In genomic region chr2:229445501-229446294, GRCh38 we compare ENCODE assay signal across 8 cellular contexts.
DNase-seq lines count a peak whose midpoint lies in the region; ATAC-seq and TF ChIP-seq lines count a peak whose summit lies in the region.

No MANE protein-coding gene starts in this region.

- no peaks in the 10 kb centered on the region for H3K27me3 ChIP-seq in esophagus muscularis mucosa

- WGBS in esophagus muscularis mucosa: 38% methylated on average over 11 of the region's 11 CpGs
- WGBS in urinary bladder: 23% methylated on average over 11 of the region's 11 CpGs

- TF ChIP-seq POLR2A in esophagus muscularis mucosa (IDR thresholded peaks at IDR 0.05; ENCODE audit: low read depth): no peak

- H3K4me1 Mint-ChIP-seq in neural crest cell (peaks cover 7% of the 10 kb centered on the region), type B pancreatic cell (ENCODE audit: unreplicated experiment) (peaks cover 7% of the 10 kb centered on the region)

- H3K27me3 Mint-ChIP-seq in neural crest cell (ENCODE audit: low read depth): peaks cover 4% of the 10 kb centered on the region
- peaks cover 11% of the 10 kb centered on the region for H3K27me3 Mint-ChIP-seq in type B pancreatic cell

- intact Hi-C loops in esophagus muscularis mucosa (cut with DNase I): no loop called here

- no peak for ATAC-seq in HG03196 (IDR thresholded peaks at IDR 0.05; ENCODE audit: unreplicated experiment)

- peak overlapping the region in 2 of 4 donors; percentile 1 to 24 for H3K4me3 ChIP-seq in esophagus muscularis mucosa
- H3K4me3 ChIP-seq in urinary bladder (ENCODE audit: low read depth, low read length): no peak overlapping the region

- TF ChIP-seq EP300 in esophagus muscularis mucosa (IDR thresholded peaks at IDR 0.05): no peak

- H3K9me3 Mint-ChIP-seq in neural crest cell: peaks cover 3% of the 10 kb centered on the region
- no peaks in the 10 kb centered on the region for H3K9me3 Mint-ChIP-seq in type B pancreatic cell

- H3K4me1 ChIP-seq in esophagus muscularis mucosa: peaks cover 6 to 36% (median 20%) of the 10 kb centered on the region in 4 donors
- H3K4me1 ChIP-seq in urinary bladder (ENCODE audit: insufficient read depth): no peaks in the 10 kb centered on the region

- peak overlapping the region; percentile 32 for H3K27ac Mint-ChIP-seq in neural crest cell (ENCODE audit: unreplicated experiment)
- no peak overlapping the region for H3K27ac Mint-ChIP-seq in type B pancreatic cell

- H3K36me3 ChIP-seq in esophagus muscularis mucosa (no peaks in the 10 kb centered on the region), urinary bladder (ENCODE audit: insufficient read depth) (no peaks in the 10 kb centered on the region)

- peak; percentile 73 for DNase-seq in RPMI7951 (ENCODE audit: low read depth)
- no peak for DNase-seq in esophagus muscularis mucosa (ENCODE audit: extremely low spot score)
- no peak for DNase-seq in neural crest cell (ENCODE audit: low read depth, low spot score)
- DNase-seq in DMS79 treated with DMSO at 0.1 percent for 48 hours (lab: John Stamatoyannopoulos, UW): no peak
- no peak for DNase-seq in type B pancreatic cell (ENCODE audit: extremely low spot score, unreplicated experiment)
- DNase-seq in GM19240 (ENCODE audit: insufficient read length, low spot score): no peak

- TF ChIP-seq CTCF in esophagus muscularis mucosa (IDR thresholded peaks at IDR 0.05) (no peak), neural crest cell (conservative IDR thresholded peaks at IDR 0.05) (no peak), type B pancreatic cell (conservative IDR thresholded peaks at IDR 0.05) (no peak)

- H3K4me3 Mint-ChIP-seq in neural crest cell (no peak overlapping the region), type B pancreatic cell (no peak overlapping the region)

- no peaks in the 10 kb centered on the region for H3K36me3 Mint-ChIP-seq in neural crest cell (ENCODE audit: low read depth)
- no peaks in the 10 kb centered on the region for H3K36me3 Mint-ChIP-seq in type B pancreatic cell

- no peaks in the 10 kb centered on the region for H3K9me3 ChIP-seq in esophagus muscularis mucosa

- peak overlapping the region; percentile 75 to 83 (median 78) for H3K27ac ChIP-seq in esophagus muscularis mucosa (replicated peaks in 1 of 4)
- H3K27ac ChIP-seq in urinary bladder (ENCODE audit: low read depth): peak overlapping the region; percentile 66
